In genomic region chr19:18416778-18417249, GRCh38 we compare ENCODE assay signal across 8 cellular contexts. TPM values are rescaled to one million over a fixed set of nuclear protein-coding genes. Genes with fewer than 3 reads are reported as not detected.
A peak's percentile ranks its signal among the peaks of the same experiment; 100 is the strongest.
DNase-seq lines count a peak whose midpoint lies in the region; ATAC-seq and TF ChIP-seq lines count a peak whose summit lies in the region.

No MANE protein-coding gene starts in this region.

- H3K27ac Mint-ChIP-seq in activated CD4-positive, alpha-beta memory T cell treated with anti-CD3 and anti-CD28 coated beads for 36 hours: peak overlapping the region; percentile 56

- no peaks in the 10 kb centered on the region for H3K9me3 Mint-ChIP-seq in activated CD4-positive, alpha-beta memory T cell treated with anti-CD3 and anti-CD28 coated beads for 36 hours

- H3K4me3 ChIP-seq in effector memory CD4-positive, alpha-beta T cell (ENCODE audit: insufficient read depth, low read depth, low read length, poor library complexity, severe bottlenecking): peak overlapping the region; percentile 39
- H3K4me3 ChIP-seq in lower lobe of right lung: peak overlapping the region; percentile 80

- peak overlapping the region; percentile 48 for H3K27ac ChIP-seq in effector memory CD4-positive, alpha-beta T cell (ENCODE audit: insufficient read depth, low read length, poor library complexity, severe bottlenecking)
- H3K27ac ChIP-seq in lower lobe of right lung: peak overlapping the region; percentile 97

- POLR2A ChIA-PET in activated CD4-positive, alpha-beta memory T cell treated with anti-CD3 and anti-CD28 coated beads for 36 hours (lab: Charles Lee): interaction anchor here (1.1 to 5.5 kb wide), 2 partner anchors 18 to 137 kb away, joined by 3 to 46 read pairs; partner anchors contain the start of gene JUND

- peak overlapping the region; percentile 74 for H3K4me3 Mint-ChIP-seq in activated CD4-positive, alpha-beta memory T cell treated with anti-CD3 and anti-CD28 coated beads for 36 hours

- ATAC-seq in lower lobe of right lung (peak; percentile 76), HG03571 (IDR thresholded peaks at IDR 0.05; ENCODE audit: unreplicated experiment) (no peak)

- H3K4me1 ChIP-seq in effector memory CD4-positive, alpha-beta T cell (ENCODE audit: control insufficient read depth, insufficient read depth, low read length, poor library complexity, severe bottlenecking): peaks cover 68% of the 10 kb centered on the region
- H3K4me1 ChIP-seq in lower lobe of right lung: peaks cover 70% of the 10 kb centered on the region

- DNase-seq in activated CD8-positive, alpha-beta memory T cell treated with anti-CD3 and anti-CD28 coated beads for 4 hours (ENCODE audit: low read depth in 2 of 2): peak; percentile 50 to 52
- no peak for DNase-seq in activated CD8-positive, alpha-beta memory T cell treated with anti-CD3 and anti-CD28 coated beads for 24 hours
- DNase-seq in NCI-H510A (lab: John Stamatoyannopoulos, UW): peak; percentile 73
- peak; percentile 79 for DNase-seq in activated CD4-positive, alpha-beta memory T cell treated with anti-CD3 and anti-CD28 coated beads for 36 hours
- peak; percentile 67 to 71 (median 70) for DNase-seq in effector memory CD4-positive, alpha-beta T cell
- DNase-seq in lower lobe of right lung: peak; percentile 92
- peak; percentile 58 for DNase-seq in stimulated activated CD8-positive, alpha-beta memory T cell treated with anti-CD3 and anti-CD28 coated beads, Interleukin-4, amount 100 ng/mL, for 24 hours (ENCODE audit: low read depth)

- H3K9me3 ChIP-seq in effector memory CD4-positive, alpha-beta T cell (ENCODE audit: control insufficient read depth, low read length): no peaks in the 10 kb centered on the region
- no peaks in the 10 kb centered on the region for H3K9me3 ChIP-seq in lower lobe of right lung

- peaks cover 20% of the 10 kb centered on the region for H3K27me3 Mint-ChIP-seq in activated CD4-positive, alpha-beta memory T cell treated with anti-CD3 and anti-CD28 coated beads for 36 hours

- CTCF ChIA-PET in activated CD4-positive, alpha-beta memory T cell treated with anti-CD3 and anti-CD28 coated beads for 36 hours (lab: Charles Lee): interaction anchor here (1.2 to 4.5 kb wide), 3 partner anchors 29 to 138 kb away, joined by 3 to 53 read pairs (median 20); no protein-coding TSS in a partner anchor

- no peaks in the 10 kb centered on the region for H3K36me3 ChIP-seq in effector memory CD4-positive, alpha-beta T cell (ENCODE audit: control insufficient read depth, insufficient read depth, low read length)
- no peaks in the 10 kb centered on the region for H3K36me3 ChIP-seq in lower lobe of right lung

- peaks cover 56% of the 10 kb centered on the region for H3K4me1 Mint-ChIP-seq in activated CD4-positive, alpha-beta memory T cell treated with anti-CD3 and anti-CD28 coated beads for 36 hours (ENCODE audit: low read depth)

- H3K36me3 Mint-ChIP-seq in activated CD4-positive, alpha-beta memory T cell treated with anti-CD3 and anti-CD28 coated beads for 36 hours: no peaks in the 10 kb centered on the region

- TF ChIP-seq CTCF in lower lobe of right lung (IDR thresholded peaks at IDR 0.05): no peak

- no peaks in the 10 kb centered on the region for H3K27me3 ChIP-seq in effector memory CD4-positive, alpha-beta T cell (replicated peaks; ENCODE audit: control insufficient read depth, insufficient read depth, low read length, poor library complexity, severe bottlenecking)
- H3K27me3 ChIP-seq in lower lobe of right lung (ENCODE audit: low read depth): no peaks in the 10 kb centered on the region

- intact Hi-C loops in activated CD4-positive, alpha-beta memory T cell treated with anti-CD3 and anti-CD28 coated beads for 36 hours (cut with micrococcal nuclease): loop anchor here (5.0 to 10.0 kb wide), 2 partner anchors 215 to 322 kb away; partner anchors contain the start of genes MAST3 and RAB3A
- intact Hi-C loops in lower lobe of right lung (cut with DNase I): no loop called here

RNA-seq across cellular contexts. Expression of gene SSBP4, which starts 2.4 kb away (rescaled TPM):
- 100 to 1,000 TPM in 1 of 2 experiments, 10 to 100 TPM in 1; 97.9 to 102 TPM for total RNA-seq in activated CD4-positive, alpha-beta memory T cell treated with anti-CD3 and anti-CD28 coated beads for 36 hours
- total RNA-seq in lower lobe of right lung: 65.6 TPM

RNA-seq across cellular contexts. Expression of gene LRRC25, which starts 19.4 kb away (rescaled TPM):
- total RNA-seq in activated CD4-positive, alpha-beta memory T cell treated with anti-CD3 and anti-CD28 coated beads for 36 hours: not detected
- total RNA-seq in lower lobe of right lung: 35.4 TPM

RNA-seq across cellular contexts. Expression of gene ISYNA1, which starts 21.1 kb away (rescaled TPM):
- total RNA-seq in activated CD4-positive, alpha-beta memory T cell treated with anti-CD3 and anti-CD28 coated beads for 36 hours: 10 to 100 TPM; 19.3 to 20.0 TPM
- 30.6 TPM for total RNA-seq in lower lobe of right lung

RNA-seq across cellular contexts. Expression of gene GDF15, which starts 30.9 kb away (rescaled TPM):
- total RNA-seq in activated CD4-positive, alpha-beta memory T cell treated with anti-CD3 and anti-CD28 coated beads for 36 hours: not detected
- 21.2 TPM for total RNA-seq in lower lobe of right lung

Comparison
In these comparisons a context has a peak if more than half of its experiments do, and no peak if none do; other contexts are left out.
1. RNA of gene LRRC25, which starts 19.4 kb away (total RNA-seq): 35.4 TPM in lower lobe of right lung (single experiment); not detected in activated CD4-positive, alpha-beta memory T cell treated with anti-CD3 and anti-CD28 coated beads for 36 hours; every median in the first group is over 10 times any median in the second.